Comparison of ENCODE assay signal across 9 cellular contexts in genomic region chr9:114452219-114453169, GRCh38. TPM values are rescaled to one million over a fixed set of nuclear protein-coding genes. Genes with fewer than 3 reads are reported as not detected.
DNase-seq lines count a peak whose midpoint lies in the region; ATAC-seq and TF ChIP-seq lines count a peak whose summit lies in the region.
"Had no signal": no experiment of that assay in that cellular context is flagged by ENCODE, and none has a peak within 500 bp of the region (broad histone marks: within the 10 kb centered on the region; RNA-seq: fewer than 3 reads in every experiment).

No MANE protein-coding gene starts in this region.

- WGBS in gastroesophageal sphincter (ENCODE audit: low coverage in 1 of 2), 2 donors: 33 to 44% methylated on average over 6 to 7 of the region's 12 CpGs

- H3K36me3 ChIP-seq in gastroesophageal sphincter: no peaks in the 10 kb centered on the region

- TF ChIP-seq POLR2A in gastroesophageal sphincter (IDR thresholded peaks at IDR 0.05): no peak

- POLR2A ChIA-PET in activated CD4-positive, alpha-beta T cell treated with anti-CD3 and anti-CD28 coated beads for 36 hours (lab: Charles Lee): no interaction called here

- H3K36me3 Mint-ChIP-seq in activated CD4-positive, alpha-beta T cell treated with anti-CD3 and anti-CD28 coated beads for 36 hours (ENCODE audit: low read depth): no peaks in the 10 kb centered on the region
- H3K36me3 Mint-ChIP-seq in memory B cell: peaks cover 1% of the 10 kb centered on the region
- no peaks in the 10 kb centered on the region for H3K36me3 Mint-ChIP-seq in immature natural killer cell

- H3K27me3 ChIP-seq in gastroesophageal sphincter: no peaks in the 10 kb centered on the region

- intact Hi-C loops in activated CD4-positive, alpha-beta T cell treated with anti-CD3 and anti-CD28 coated beads for 36 hours (cut with DNase I, micrococcal nuclease): no loop called here

- peak overlapping the region; percentile 67 for H3K27ac Mint-ChIP-seq in activated CD4-positive, alpha-beta T cell treated with anti-CD3 and anti-CD28 coated beads for 36 hours
- H3K27ac Mint-ChIP-seq in memory B cell: peak overlapping the region; percentile 89
- H3K27ac Mint-ChIP-seq in immature natural killer cell: peak overlapping the region in 2 of 6 donors; percentile 21 to 35

- no peak overlapping the region for H3K27ac ChIP-seq in gastroesophageal sphincter

- no peak overlapping the region for H3K4me3 Mint-ChIP-seq in activated CD4-positive, alpha-beta T cell treated with anti-CD3 and anti-CD28 coated beads for 36 hours
- H3K4me3 Mint-ChIP-seq in memory B cell: peak overlapping the region; percentile 46
- no peak overlapping the region for H3K4me3 Mint-ChIP-seq in immature natural killer cell

- peak; percentile 38 for DNase-seq in GDM1 (lab: John Stamatoyannopoulos, UW)
- DNase-seq in NCI-H1436 (lab: John Stamatoyannopoulos, UW): peak; percentile 68
- DNase-seq in activated CD4-positive, alpha-beta T cell treated with anti-CD3 and anti-CD28 coated beads for 36 hours: peak; percentile 70
- peak; percentile 49 to 66 for DNase-seq in memory B cell (ENCODE audit: low spot score in 2 of 2)
- no peak for DNase-seq in immature natural killer cell
- DNase-seq in KBM-7: no peak
- DNase-seq: foreskin fibroblast had no signal

- H3K9me3 Mint-ChIP-seq in activated CD4-positive, alpha-beta T cell treated with anti-CD3 and anti-CD28 coated beads for 36 hours (ENCODE audit: low read depth): peaks cover 4% of the 10 kb centered on the region
- H3K9me3 Mint-ChIP-seq in memory B cell: peaks cover 6% of the 10 kb centered on the region
- no peaks in the 10 kb centered on the region for H3K9me3 Mint-ChIP-seq in immature natural killer cell

- peaks cover 0 to 8% (median 0%) of the 10 kb centered on the region in 3 donors for H3K4me1 ChIP-seq in gastroesophageal sphincter

- CTCF ChIA-PET in activated CD4-positive, alpha-beta T cell treated with anti-CD3 and anti-CD28 coated beads for 36 hours (lab: Charles Lee): interaction anchor here (0.7 to 1.8 kb wide), 3 partner anchors 36 to 402 kb away, joined by 3 to 6 read pairs (median 3); no protein-coding TSS in a partner anchor

- no peak for TF ChIP-seq CTCF in gastroesophageal sphincter (IDR thresholded peaks at IDR 0.05)

- no peaks in the 10 kb centered on the region for H3K27me3 Mint-ChIP-seq in activated CD4-positive, alpha-beta T cell treated with anti-CD3 and anti-CD28 coated beads for 36 hours
- H3K27me3 Mint-ChIP-seq in memory B cell: no peaks in the 10 kb centered on the region
- peaks cover 2 to 6% (median 3%) of the 10 kb centered on the region in 3 donors for H3K27me3 Mint-ChIP-seq in immature natural killer cell (ENCODE audit: low read depth in 3 of 3)

- ATAC-seq in activated CD4-positive, alpha-beta T cell treated with anti-CD3 and anti-CD28 coated beads for 36 hours: peak; percentile 51
- peak; percentile 64 for ATAC-seq in memory B cell (ENCODE audit: low read depth)
- ATAC-seq in GM18867 (IDR thresholded peaks at IDR 0.05; ENCODE audit: unreplicated experiment): no peak
- no peak for ATAC-seq in gastroesophageal sphincter

- no peaks in the 10 kb centered on the region for H3K9me3 ChIP-seq in gastroesophageal sphincter

- in situ Hi-C loops in KBM-7 (cut with MboI; ENCODE audit: low pct_unique_long_range_greater_than_20kb, low sequenced_read_pairs): no loop called here

- H3K4me1 Mint-ChIP-seq in activated CD4-positive, alpha-beta T cell treated with anti-CD3 and anti-CD28 coated beads for 36 hours: peaks cover 24% of the 10 kb centered on the region
- H3K4me1 Mint-ChIP-seq in memory B cell (peaks cover 39% of the 10 kb centered on the region), immature natural killer cell (peaks cover 31 to 37% of the 10 kb centered on the region in 2 donors)

- no peak overlapping the region for H3K4me3 ChIP-seq in gastroesophageal sphincter

- TF ChIP-seq EP300 in gastroesophageal sphincter (IDR thresholded peaks at IDR 0.05): no peak

RNA-seq across cellular contexts. Expression of gene WHRN, which starts 52.8 kb away (rescaled TPM):
- 1 to 10 TPM; 1.9 to 2.0 TPM for total RNA-seq in activated CD4-positive, alpha-beta T cell treated with anti-CD3 and anti-CD28 coated beads for 36 hours
- 1 to 10 TPM in 2 of 3 donors, under 1 TPM in 1; 0.22 to 1.4 (median 1.0) TPM for polyA plus RNA-seq in immature natural killer cell
- total RNA-seq in gastroesophageal sphincter: 10 to 100 TPM in 3 of 4 donors, 1 to 10 TPM in 1; 8.4 to 12.9 (median 11.0) TPM

Comparison
In these comparisons a context has a peak if more than half of its experiments do, and no peak if none do; other contexts are left out.
1. DNase-seq: peak in GDM1 (single experiment), NCI-H1436 (single experiment), activated CD4-positive, alpha-beta T cell treated with anti-CD3 and anti-CD28 coated beads for 36 hours (single experiment) and memory B cell (2 of 2); none in immature natural killer cell (0 of 3) and KBM-7 (single experiment).
2. ATAC-seq: peak in activated CD4-positive, alpha-beta T cell treated with anti-CD3 and anti-CD28 coated beads for 36 hours (single experiment) and memory B cell (single experiment); none in GM18867 (single experiment) and gastroesophageal sphincter (single experiment).